Comparison of ENCODE assay signal across 9 cellular contexts in the genomic region with DNA sequence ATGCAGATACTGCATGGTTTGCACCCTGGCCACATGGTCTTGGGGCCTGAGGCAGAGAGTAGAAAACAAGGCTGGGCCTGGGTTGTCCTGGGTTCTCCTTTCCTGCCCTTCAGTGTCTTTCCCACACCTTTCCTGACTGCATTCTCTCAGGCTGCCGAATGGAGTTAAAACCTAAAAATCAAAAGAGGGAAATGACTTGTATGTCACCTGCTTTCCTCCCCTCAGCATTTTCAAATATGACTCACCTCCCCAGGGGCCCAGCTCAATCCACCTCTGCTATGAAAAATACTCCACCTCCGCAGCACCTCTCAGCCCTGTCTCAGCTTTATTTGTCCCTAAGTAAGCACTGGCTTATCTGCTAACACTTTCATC.
DNase-seq lines count a peak whose midpoint lies in the region; ATAC-seq lines count a peak whose summit lies in the region.
"Had no signal": no experiment of that assay in that cellular context is flagged by ENCODE, and none has a peak within 500 bp of the region (broad histone marks: within the 10 kb centered on the region; RNA-seq: fewer than 3 reads in every experiment).

No MANE protein-coding gene starts in this region.

- peak in 2 of 3 experiments; percentile 57 to 73 for DNase-seq in NCI-H1417 (lab: John Stamatoyannopoulos, UW)
- DNase-seq in NCI-H1417 treated with DMSO at 0.1 percent for 48 hours (lab: John Stamatoyannopoulos, UW): no peak
- peak; percentile 13 for DNase-seq in renal cortical epithelial cell (ENCODE audit: low read depth)
- no peak for DNase-seq in EL
- DNase-seq in NCI-H128 (lab: John Stamatoyannopoulos, UW; ENCODE audit: unreplicated experiment): no peak
- DNase-seq in HK-2 (ENCODE audit: unreplicated experiment): no peak

- ATAC-seq in HG02623 (IDR thresholded peaks at IDR 0.05; ENCODE audit: unreplicated experiment): peak; percentile 72
- ATAC-seq in HG03575 (IDR thresholded peaks at IDR 0.05; ENCODE audit: extremely low read depth, insufficient number of reproducible peaks, low FRiP score, unreplicated experiment): peak; percentile 85
- ATAC-seq: left lobe of liver had no signal

Comparison
In these comparisons a context has a peak if more than half of its experiments do, and no peak if none do; other contexts are left out.
1. DNase-seq: peak in NCI-H1417 (2 of 3) and renal cortical epithelial cell (single experiment); none in NCI-H1417 treated with DMSO at 0.1 percent for 48 hours (single experiment), EL (single experiment), NCI-H128 (single experiment) and HK-2 (single experiment).